Comparison of ENCODE assay signal across 9 cellular contexts in genomic region chr19:19459099-19459498, GRCh38. TPM values are rescaled to one million over a fixed set of nuclear protein-coding genes. Genes with fewer than 3 reads are reported as not detected.
DNase-seq lines count a peak whose midpoint lies in the region; ATAC-seq and TF ChIP-seq lines count a peak whose summit lies in the region.
"Had no signal": no experiment of that assay in that cellular context is flagged by ENCODE, and none has a peak within 500 bp of the region (broad histone marks: within the 10 kb centered on the region; RNA-seq: fewer than 3 reads in every experiment).

No MANE protein-coding gene starts in this region.

- H3K9me3 Mint-ChIP-seq in natural killer cell, result no peaks in the 10 kb centered on the region

- H3K9me3 ChIP-seq in adrenal gland (replicated peaks in 1 of 3), result no peaks in the 10 kb centered on the region

- no peaks in the 10 kb centered on the region for H3K36me3 ChIP-seq in adrenal gland (replicated peaks in 1 of 2)

- H3K4me3 Mint-ChIP-seq in natural killer cell, result peak overlapping the region; percentile 95

- TF ChIP-seq CTCF in adrenal gland (IDR thresholded peaks at IDR 0.05), result no peak
- no peak for TF ChIP-seq CTCF in natural killer cell (IDR thresholded peaks at IDR 0.05)

- no peaks in the 10 kb centered on the region for H3K27me3 ChIP-seq in adrenal gland

- peaks cover 73 to 76% of the 10 kb centered on the region in 2 donors for H3K4me1 Mint-ChIP-seq in natural killer cell

- DNase-seq in AG08396 (ENCODE audit: low spot score) (peak; percentile 55), HCEC 1CT (peak; percentile 56), adrenal gland (no peak), natural killer cell (no peak), posterior vena cava (ENCODE audit: low spot score) (no peak), mucosa of gallbladder (ENCODE audit: low spot score) (no peak)
- DNase-seq: NCI-H1436 treated with DMSO at 0.1 percent for 48 hours had no signal

- H3K27ac Mint-ChIP-seq in natural killer cell, result peak overlapping the region; percentile 97 to 100

- no peak overlapping the region for H3K4me3 ChIP-seq in adrenal gland

- no peaks in the 10 kb centered on the region for H3K27me3 Mint-ChIP-seq in natural killer cell (ENCODE audit: low read depth in 2 of 2)

- peak; percentile 9 to 43 (median 25) for ATAC-seq in natural killer cell
- ATAC-seq in HG03442 (IDR thresholded peaks at IDR 0.05; ENCODE audit: unreplicated experiment), result no peak
- ATAC-seq in GM18870 (IDR thresholded peaks at IDR 0.05; ENCODE audit: unreplicated experiment), result no peak

- intact Hi-C loops in adrenal gland (cut with DNase I), result no loop called here
- intact Hi-C loops in natural killer cell (cut with micrococcal nuclease), result loop anchor here (1.0 to 2.0 kb wide), 2 partner anchors 8 to 16 kb away; no protein-coding TSS in a partner anchor
- intact Hi-C loops in posterior vena cava (cut with DNase I), result no loop called here

- H3K4me1 ChIP-seq in adrenal gland (replicated peaks in 1 of 2), result peaks cover 47 to 63% of the 10 kb centered on the region in 2 donors

- H3K36me3 Mint-ChIP-seq in natural killer cell, result no peaks in the 10 kb centered on the region

- peak overlapping the region; percentile 14 to 92 (median 72) for H3K27ac ChIP-seq in adrenal gland

- TF ChIP-seq POLR2A in adrenal gland (IDR thresholded peaks at IDR 0.05), result no peak

RNA-seq across cellular contexts. Expression of gene GATAD2A, which starts 53.6 kb away (rescaled TPM):
- total RNA-seq in adrenal gland (100 to 1,000 TPM in 1 of 8 donors, 10 to 100 TPM in 7; 38.7 to 125 (median 65.5) TPM), natural killer cell (100 to 1,000 TPM; 209 to 232 (median 230) TPM), posterior vena cava (10 to 100 TPM; 54.3 to 70.9 TPM), mucosa of gallbladder (110 TPM)
- 10 to 100 TPM; 17.0 to 35.1 (median 20.9) TPM for polyA plus RNA-seq in adrenal gland

RNA-seq across cellular contexts. Expression of gene TSSK6, which starts 56.2 kb away (rescaled TPM):
- total RNA-seq in adrenal gland (10 to 100 TPM in 1 of 8 donors, 1 to 10 TPM in 6, under 1 TPM in 1; 0.95 to 50.5 (median 3.6) TPM), natural killer cell (1 to 10 TPM; 2.2 to 2.5 (median 2.3) TPM), posterior vena cava (under 1 TPM; 0.46 to 1.00 TPM), mucosa of gallbladder (3.3 TPM)
- 1 to 10 TPM in 1 of 3 donors, under 1 TPM in 1, not detected in 1; 0.37 to 1.0 TPM for polyA plus RNA-seq in adrenal gland

RNA-seq across cellular contexts. Expression of gene NDUFA13, which starts 56.9 kb away (rescaled TPM):
- 100 to 1,000 TPM in 6 of 8 donors, 10 to 100 TPM in 2; 17.0 to 416 (median 281) TPM for total RNA-seq in adrenal gland
- 100 to 1,000 TPM; 202 to 558 (median 329) TPM for polyA plus RNA-seq in adrenal gland
- 100 to 1,000 TPM; 165 to 191 (median 188) TPM for total RNA-seq in natural killer cell
- 100 to 1,000 TPM; 217 to 248 TPM for total RNA-seq in posterior vena cava
- 376 TPM for total RNA-seq in mucosa of gallbladder

Comparison
In these comparisons a context has a peak if more than half of its experiments do, and no peak if none do; other contexts are left out.
1. DNase-seq: peak in AG08396 (single experiment) and HCEC 1CT (single experiment); none in adrenal gland (0 of 7), natural killer cell (single experiment), posterior vena cava (single experiment) and mucosa of gallbladder (single experiment).
2. ATAC-seq: peak in natural killer cell (3 of 3); none in HG03442 (single experiment) and GM18870 (single experiment).